In the genomic region with DNA sequence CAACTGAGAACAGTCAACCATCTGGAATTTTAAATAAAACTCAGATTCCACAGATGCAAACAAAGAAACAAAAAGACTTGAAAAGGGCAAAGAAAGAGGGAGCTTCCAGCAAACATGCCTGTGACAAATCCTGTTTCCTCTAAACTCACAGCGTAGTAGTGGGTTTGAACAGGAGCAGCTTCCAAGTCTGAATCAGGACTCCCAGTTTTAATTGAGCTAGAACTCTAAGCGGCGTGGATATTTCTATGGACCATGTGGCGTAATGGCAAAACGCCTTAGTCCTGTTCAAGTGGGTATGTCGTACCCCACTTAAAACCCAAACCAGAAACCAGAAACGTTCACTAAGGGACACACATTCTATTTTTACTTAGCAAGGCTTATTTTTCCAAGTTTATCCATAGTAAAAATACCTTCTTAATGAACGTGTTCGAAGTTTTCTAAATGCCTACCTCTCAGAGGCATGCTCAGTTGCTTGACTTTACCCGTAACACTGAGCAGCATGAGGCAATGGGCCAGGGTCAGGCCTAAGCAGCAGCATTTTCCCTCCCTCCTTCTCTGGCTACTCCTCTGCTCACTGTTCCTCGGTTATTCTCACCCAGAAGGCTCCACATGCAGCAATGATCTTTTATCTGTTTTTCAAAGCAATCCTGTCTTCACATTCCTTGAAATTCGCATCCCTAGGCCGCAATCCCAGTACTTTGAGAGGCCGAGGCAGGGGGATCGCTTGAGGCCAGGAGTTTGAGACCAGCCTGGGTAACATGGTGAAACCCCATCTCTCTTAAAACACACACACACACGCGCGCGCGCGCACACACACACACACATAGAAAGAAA, we compare ENCODE assay signal across 2 cellular contexts.
TF ChIP-seq lines count a peak whose summit lies in the region.

No MANE protein-coding gene starts in this region.

TF ChIP-seq in liver, 16 proteins besides CTCF, POLR2A, EP300 and RAD21 (continued from another document):
- TF ChIP-seq, protein P1, sequence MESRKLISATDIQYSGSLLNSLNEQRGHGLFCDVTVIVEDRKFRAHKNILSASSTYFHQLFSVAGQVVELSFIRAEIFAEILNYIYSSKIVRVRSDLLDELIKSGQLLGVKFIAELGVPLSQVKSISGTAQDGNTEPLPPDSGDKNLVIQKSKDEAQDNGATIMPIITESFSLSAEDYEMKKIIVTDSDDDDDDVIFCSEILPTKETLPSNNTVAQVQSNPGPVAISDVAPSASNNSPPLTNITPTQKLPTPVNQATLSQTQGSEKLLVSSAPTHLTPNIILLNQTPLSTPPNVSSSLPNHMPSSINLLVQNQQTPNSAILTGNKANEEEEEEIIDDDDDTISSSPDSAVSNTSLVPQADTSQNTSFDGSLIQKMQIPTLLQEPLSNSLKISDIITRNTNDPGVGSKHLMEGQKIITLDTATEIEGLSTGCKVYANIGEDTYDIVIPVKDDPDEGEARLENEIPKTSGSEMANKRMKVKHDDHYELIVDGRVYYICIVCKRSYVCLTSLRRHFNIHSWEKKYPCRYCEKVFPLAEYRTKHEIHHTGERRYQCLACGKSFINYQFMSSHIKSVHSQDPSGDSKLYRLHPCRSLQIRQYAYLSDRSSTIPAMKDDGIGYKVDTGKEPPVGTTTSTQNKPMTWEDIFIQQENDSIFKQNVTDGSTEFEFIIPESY (IDR thresholded peaks at IDR 0.05) = no peak
- TF ChIP-seq SP1 (IDR thresholded peaks at IDR 0.05) (no peak), EGR1 (IDR thresholded peaks at IDR 0.05; ENCODE audit: low read depth in 2 of 2) (no peak), FOXA2 (IDR thresholded peaks at IDR 0.05) (no peak)

TF ChIP-seq in HepG2, 621 proteins besides CTCF, POLR2A, EP300 and RAD21 (continued from another document):
- TF ChIP-seq ZNF577 (CRISPR knock-in tag; IDR thresholded peaks at IDR 0.05; ENCODE audit: borderline replicate concordance, low read depth) = no peak
- TF ChIP-seq ZNF7 (CRISPR knock-in tag; IDR thresholded peaks at IDR 0.05) = no peak
- TF ChIP-seq ZNF709 (CRISPR knock-in tag; IDR thresholded peaks at IDR 0.05) = no peak
- TF ChIP-seq NPAS2 (CRISPR knock-in tag; IDR thresholded peaks at IDR 0.05; ENCODE audit: borderline replicate concordance) = no peak
- no peak for TF ChIP-seq NFE2 (CRISPR knock-in tag; IDR thresholded peaks at IDR 0.05)
- TF ChIP-seq GATAD2A (CRISPR knock-in tag; IDR thresholded peaks at IDR 0.05) = no peak
- TF ChIP-seq, protein P2, sequence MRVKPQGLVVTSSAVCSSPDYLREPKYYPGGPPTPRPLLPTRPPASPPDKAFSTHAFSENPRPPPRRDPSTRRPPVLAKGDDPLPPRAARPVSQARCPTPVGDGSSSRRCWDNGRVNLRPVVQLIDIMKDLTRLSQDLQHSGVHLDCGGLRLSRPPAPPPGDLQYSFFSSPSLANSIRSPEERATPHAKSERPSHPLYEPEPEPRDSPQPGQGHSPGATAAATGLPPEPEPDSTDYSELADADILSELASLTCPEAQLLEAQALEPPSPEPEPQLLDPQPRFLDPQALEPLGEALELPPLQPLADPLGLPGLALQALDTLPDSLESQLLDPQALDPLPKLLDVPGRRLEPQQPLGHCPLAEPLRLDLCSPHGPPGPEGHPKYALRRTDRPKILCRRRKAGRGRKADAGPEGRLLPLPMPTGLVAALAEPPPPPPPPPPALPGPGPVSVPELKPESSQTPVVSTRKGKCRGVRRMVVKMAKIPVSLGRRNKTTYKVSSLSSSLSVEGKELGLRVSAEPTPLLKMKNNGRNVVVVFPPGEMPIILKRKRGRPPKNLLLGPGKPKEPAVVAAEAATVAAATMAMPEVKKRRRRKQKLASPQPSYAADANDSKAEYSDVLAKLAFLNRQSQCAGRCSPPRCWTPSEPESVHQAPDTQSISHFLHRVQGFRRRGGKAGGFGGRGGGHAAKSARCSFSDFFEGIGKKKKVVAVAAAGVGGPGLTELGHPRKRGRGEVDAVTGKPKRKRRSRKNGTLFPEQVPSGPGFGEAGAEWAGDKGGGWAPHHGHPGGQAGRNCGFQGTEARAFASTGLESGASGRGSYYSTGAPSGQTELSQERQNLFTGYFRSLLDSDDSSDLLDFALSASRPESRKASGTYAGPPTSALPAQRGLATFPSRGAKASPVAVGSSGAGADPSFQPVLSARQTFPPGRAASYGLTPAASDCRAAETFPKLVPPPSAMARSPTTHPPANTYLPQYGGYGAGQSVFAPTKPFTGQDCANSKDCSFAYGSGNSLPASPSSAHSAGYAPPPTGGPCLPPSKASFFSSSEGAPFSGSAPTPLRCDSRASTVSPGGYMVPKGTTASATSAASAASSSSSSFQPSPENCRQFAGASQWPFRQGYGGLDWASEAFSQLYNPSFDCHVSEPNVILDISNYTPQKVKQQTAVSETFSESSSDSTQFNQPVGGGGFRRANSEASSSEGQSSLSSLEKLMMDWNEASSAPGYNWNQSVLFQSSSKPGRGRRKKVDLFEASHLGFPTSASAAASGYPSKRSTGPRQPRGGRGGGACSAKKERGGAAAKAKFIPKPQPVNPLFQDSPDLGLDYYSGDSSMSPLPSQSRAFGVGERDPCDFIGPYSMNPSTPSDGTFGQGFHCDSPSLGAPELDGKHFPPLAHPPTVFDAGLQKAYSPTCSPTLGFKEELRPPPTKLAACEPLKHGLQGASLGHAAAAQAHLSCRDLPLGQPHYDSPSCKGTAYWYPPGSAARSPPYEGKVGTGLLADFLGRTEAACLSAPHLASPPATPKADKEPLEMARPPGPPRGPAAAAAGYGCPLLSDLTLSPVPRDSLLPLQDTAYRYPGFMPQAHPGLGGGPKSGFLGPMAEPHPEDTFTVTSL (CRISPR knock-in tag; IDR thresholded peaks at IDR 0.05; ENCODE audit: borderline replicate concordance) = no peak
- TF ChIP-seq, protein P3, sequence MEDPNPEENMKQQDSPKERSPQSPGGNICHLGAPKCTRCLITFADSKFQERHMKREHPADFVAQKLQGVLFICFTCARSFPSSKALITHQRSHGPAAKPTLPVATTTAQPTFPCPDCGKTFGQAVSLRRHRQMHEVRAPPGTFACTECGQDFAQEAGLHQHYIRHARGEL (CRISPR knock-in tag; IDR thresholded peaks at IDR 0.05) = no peak
